1 cellular context compared by ENCODE assay signal in the genomic region with DNA sequence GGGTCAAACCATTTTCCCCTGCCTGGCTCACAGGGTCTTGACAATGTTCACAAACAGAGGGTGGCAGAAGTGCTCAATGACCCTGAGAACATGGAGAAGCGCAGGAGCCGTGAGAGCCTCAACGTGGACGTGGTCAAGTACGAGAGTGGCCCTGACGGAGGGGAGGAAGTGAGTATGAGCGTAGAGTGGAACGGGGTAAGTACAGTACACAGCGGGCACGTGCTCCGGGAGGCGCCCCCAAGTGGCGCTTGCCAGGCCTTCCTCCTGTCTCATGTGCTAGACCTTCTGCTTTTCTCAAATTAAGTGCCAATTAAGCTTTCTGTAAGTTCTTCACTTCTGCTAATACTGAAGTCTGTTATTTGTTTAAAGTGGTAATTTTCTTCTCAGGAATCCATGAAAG.
TF ChIP-seq lines count a peak whose summit lies in the region.

No MANE protein-coding gene starts in this region.

TF ChIP-seq in GM12878, 131 proteins besides CTCF, POLR2A, EP300 and RAD21 (continued from another document):
- TF ChIP-seq, protein P1, sequence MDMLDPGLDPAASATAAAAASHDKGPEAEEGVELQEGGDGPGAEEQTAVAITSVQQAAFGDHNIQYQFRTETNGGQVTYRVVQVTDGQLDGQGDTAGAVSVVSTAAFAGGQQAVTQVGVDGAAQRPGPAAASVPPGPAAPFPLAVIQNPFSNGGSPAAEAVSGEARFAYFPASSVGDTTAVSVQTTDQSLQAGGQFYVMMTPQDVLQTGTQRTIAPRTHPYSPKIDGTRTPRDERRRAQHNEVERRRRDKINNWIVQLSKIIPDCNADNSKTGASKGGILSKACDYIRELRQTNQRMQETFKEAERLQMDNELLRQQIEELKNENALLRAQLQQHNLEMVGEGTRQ (IDR thresholded peaks at IDR 0.05; ENCODE audit: borderline replicate concordance, low read depth, low read length): peak; percentile 57
- no peak for TF ChIP-seq SIX5 (IDR thresholded peaks at IDR 0.05; ENCODE audit: low read depth, low read length, severe bottlenecking)
- TF ChIP-seq IKZF2 (IDR thresholded peaks at IDR 0.05): no peak
- TF ChIP-seq CHD1 (IDR thresholded peaks at IDR 0.05; ENCODE audit: low read depth, low read length): no peak
- TF ChIP-seq, protein P2, sequence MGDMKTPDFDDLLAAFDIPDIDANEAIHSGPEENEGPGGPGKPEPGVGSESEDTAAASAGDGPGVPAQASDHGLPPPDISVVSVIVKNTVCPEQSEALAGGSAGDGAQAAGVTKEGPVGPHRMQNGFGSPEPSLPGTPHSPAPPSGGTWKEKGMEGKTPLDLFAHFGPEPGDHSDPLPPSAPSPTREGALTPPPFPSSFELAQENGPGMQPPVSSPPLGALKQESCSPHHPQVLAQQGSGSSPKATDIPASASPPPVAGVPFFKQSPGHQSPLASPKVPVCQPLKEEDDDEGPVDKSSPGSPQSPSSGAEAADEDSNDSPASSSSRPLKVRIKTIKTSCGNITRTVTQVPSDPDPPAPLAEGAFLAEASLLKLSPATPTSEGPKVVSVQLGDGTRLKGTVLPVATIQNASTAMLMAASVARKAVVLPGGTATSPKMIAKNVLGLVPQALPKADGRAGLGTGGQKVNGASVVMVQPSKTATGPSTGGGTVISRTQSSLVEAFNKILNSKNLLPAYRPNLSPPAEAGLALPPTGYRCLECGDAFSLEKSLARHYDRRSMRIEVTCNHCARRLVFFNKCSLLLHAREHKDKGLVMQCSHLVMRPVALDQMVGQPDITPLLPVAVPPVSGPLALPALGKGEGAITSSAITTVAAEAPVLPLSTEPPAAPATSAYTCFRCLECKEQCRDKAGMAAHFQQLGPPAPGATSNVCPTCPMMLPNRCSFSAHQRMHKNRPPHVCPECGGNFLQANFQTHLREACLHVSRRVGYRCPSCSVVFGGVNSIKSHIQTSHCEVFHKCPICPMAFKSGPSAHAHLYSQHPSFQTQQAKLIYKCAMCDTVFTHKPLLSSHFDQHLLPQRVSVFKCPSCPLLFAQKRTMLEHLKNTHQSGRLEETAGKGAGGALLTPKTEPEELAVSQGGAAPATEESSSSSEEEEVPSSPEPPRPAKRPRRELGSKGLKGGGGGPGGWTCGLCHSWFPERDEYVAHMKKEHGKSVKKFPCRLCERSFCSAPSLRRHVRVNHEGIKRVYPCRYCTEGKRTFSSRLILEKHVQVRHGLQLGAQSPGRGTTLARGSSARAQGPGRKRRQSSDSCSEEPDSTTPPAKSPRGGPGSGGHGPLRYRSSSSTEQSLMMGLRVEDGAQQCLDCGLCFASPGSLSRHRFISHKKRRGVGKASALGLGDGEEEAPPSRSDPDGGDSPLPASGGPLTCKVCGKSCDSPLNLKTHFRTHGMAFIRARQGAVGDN (IDR thresholded peaks at IDR 0.05): peak; percentile 59
- TF ChIP-seq ZNF384 (IDR thresholded peaks at IDR 0.05; ENCODE audit: borderline replicate concordance, low read depth, low read length): no peak
- peak; percentile 51; the same call in 1 of the 2 replicates for TF ChIP-seq IRF4 (IDR thresholded peaks at IDR 0.05; ENCODE audit: low read depth, low read length)
- no peak for TF ChIP-seq ATF7 (IDR thresholded peaks at IDR 0.05; ENCODE audit: low read depth)
- TF ChIP-seq, protein P3, sequence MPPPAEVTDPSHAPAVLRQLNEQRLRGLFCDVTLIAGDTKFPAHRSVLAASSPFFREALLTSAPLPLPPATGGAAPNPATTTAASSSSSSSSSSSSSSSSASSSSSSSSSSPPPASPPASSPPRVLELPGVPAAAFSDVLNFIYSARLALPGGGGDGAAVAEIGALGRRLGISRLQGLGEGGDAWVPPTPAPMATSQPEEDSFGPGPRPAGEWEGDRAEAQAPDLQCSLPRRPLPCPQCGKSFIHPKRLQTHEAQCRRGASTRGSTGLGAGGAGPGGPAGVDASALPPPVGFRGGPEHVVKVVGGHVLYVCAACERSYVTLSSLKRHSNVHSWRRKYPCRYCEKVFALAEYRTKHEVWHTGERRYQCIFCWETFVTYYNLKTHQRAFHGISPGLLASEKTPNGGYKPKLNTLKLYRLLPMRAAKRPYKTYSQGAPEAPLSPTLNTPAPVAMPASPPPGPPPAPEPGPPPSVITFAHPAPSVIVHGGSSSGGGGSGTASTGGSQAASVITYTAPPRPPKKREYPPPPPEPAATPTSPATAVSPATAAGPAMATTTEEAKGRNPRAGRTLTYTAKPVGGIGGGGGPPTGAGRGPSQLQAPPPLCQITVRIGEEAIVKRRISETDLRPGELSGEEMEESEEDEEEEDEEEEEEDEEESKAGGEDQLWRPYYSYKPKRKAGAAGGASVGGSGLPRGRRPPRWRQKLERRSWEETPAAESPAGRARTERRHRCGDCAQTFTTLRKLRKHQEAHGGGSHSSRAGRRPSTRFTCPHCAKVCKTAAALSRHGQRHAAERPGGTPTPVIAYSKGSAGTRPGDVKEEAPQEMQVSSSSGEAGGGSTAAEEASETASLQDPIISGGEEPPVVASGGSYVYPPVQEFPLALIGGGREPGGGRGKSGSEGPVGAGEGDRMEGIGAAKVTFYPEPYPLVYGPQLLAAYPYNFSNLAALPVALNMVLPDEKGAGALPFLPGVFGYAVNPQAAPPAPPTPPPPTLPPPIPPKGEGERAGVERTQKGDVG (CRISPR knock-in tag; IDR thresholded peaks at IDR 0.05): no peak
- 0 out of 2 replicates have a peak, but pooled peaks have one; percentile 25 for TF ChIP-seq CREM (IDR thresholded peaks at IDR 0.05; ENCODE audit: low read depth)
- no peak for TF ChIP-seq SIN3A (IDR thresholded peaks at IDR 0.05; ENCODE audit: low read depth, low read length)
- TF ChIP-seq SMAD5 (IDR thresholded peaks at IDR 0.05; ENCODE audit: low read depth): no peak
- TF ChIP-seq, protein P4, sequence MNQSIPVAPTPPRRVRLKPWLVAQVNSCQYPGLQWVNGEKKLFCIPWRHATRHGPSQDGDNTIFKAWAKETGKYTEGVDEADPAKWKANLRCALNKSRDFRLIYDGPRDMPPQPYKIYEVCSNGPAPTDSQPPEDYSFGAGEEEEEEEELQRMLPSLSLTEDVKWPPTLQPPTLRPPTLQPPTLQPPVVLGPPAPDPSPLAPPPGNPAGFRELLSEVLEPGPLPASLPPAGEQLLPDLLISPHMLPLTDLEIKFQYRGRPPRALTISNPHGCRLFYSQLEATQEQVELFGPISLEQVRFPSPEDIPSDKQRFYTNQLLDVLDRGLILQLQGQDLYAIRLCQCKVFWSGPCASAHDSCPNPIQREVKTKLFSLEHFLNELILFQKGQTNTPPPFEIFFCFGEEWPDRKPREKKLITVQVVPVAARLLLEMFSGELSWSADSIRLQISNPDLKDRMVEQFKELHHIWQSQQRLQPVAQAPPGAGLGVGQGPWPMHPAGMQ (IDR thresholded peaks at IDR 0.05; ENCODE audit: borderline replicate concordance): no peak
- TF ChIP-seq CEBPB (IDR thresholded peaks at IDR 0.05; ENCODE audit: borderline replicate concordance in 1 of 2, low read depth in 2 of 2, low read length in 2 of 2): no peak
- TF ChIP-seq FOXK2 (IDR thresholded peaks at IDR 0.05): no peak
- TF ChIP-seq, protein P5, sequence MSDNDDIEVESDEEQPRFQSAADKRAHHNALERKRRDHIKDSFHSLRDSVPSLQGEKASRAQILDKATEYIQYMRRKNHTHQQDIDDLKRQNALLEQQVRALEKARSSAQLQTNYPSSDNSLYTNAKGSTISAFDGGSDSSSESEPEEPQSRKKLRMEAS (IDR thresholded peaks at IDR 0.05; ENCODE audit: low read depth, low read length): peak; percentile 94
TF ChIP-seq in GM12878: peak in this region for 15.
